Comparison of ENCODE assay signal across 15 cellular contexts in genomic region chr19:16235811-16236710, GRCh38. TPM values are rescaled to one million over a fixed set of nuclear protein-coding genes. Genes with fewer than 3 reads are reported as not detected.
A peak's percentile ranks its signal among the peaks of the same experiment; 100 is the strongest.
DNase-seq lines count a peak whose midpoint lies in the region; ATAC-seq and TF ChIP-seq lines count a peak whose summit lies in the region.
"Had no signal": no experiment of that assay in that cellular context is flagged by ENCODE, and none has a peak within 500 bp of the region (broad histone marks: within the 10 kb centered on the region; RNA-seq: fewer than 3 reads in every experiment).

No MANE protein-coding gene starts in this region.

- no peak overlapping the region for H3K27ac ChIP-seq in endodermal cell (ENCODE audit: low read depth, low read length)
- H3K27ac ChIP-seq: vagina had no signal

- H3K27me3 ChIP-seq in endodermal cell (ENCODE audit: control insufficient read depth, insufficient read depth, low read length, poor library complexity, severe bottlenecking) = no peaks in the 10 kb centered on the region
- H3K27me3 ChIP-seq: heart right ventricle, vagina had no signal

- peak overlapping the region; percentile 9 for H3K27ac Mint-ChIP-seq in activated T-cell treated with anti-CD3 and anti-CD28 coated beads, Interleukin-2, amount 50 U/mL, for 24 hours
- peak overlapping the region in 2 of 3 donors; percentile 15 to 72 for H3K27ac Mint-ChIP-seq in IgD-negative memory B cell
- no peak overlapping the region for H3K27ac Mint-ChIP-seq in endodermal cell
- H3K27ac Mint-ChIP-seq: mesothelial cell of epicardium had no signal

- H3K36me3 ChIP-seq in endodermal cell (ENCODE audit: control insufficient read depth, insufficient read depth, low read length) = no peaks in the 10 kb centered on the region

- intact Hi-C loops in sciatic nerve (cut with DNase I) = no loop called here

- H3K4me3 ChIP-seq in endodermal cell (ENCODE audit: low read length) = no peak overlapping the region
- H3K4me3 ChIP-seq: heart right ventricle, vagina had no signal

- ATAC-seq in sciatic nerve (peak; percentile 18), GM18861 (IDR thresholded peaks at IDR 0.05; ENCODE audit: unreplicated experiment) (no peak)

- WGBS in endodermal cell (ENCODE audit: insufficient coverage in 1 of 2, insufficient read length in 1 of 2), 2 experiments = 89 to 92% methylated on average over 15 to 22 of the region's 22 CpGs

- TF ChIP-seq CTCF in endodermal cell (conservative IDR thresholded peaks at IDR 0.05) = no peak

- no peaks in the 10 kb centered on the region for H3K27me3 Mint-ChIP-seq in activated T-cell treated with anti-CD3 and anti-CD28 coated beads, Interleukin-2, amount 50 U/mL, for 24 hours
- no peaks in the 10 kb centered on the region for H3K27me3 Mint-ChIP-seq in IgD-negative memory B cell
- H3K27me3 Mint-ChIP-seq in endodermal cell (ENCODE audit: insufficient read depth) = no peaks in the 10 kb centered on the region

- no peak overlapping the region for H3K9ac ChIP-seq in endodermal cell (ENCODE audit: extremely low read depth, low read length, poor library complexity, severe bottlenecking)

- no peak overlapping the region for H3K4me3 Mint-ChIP-seq in activated T-cell treated with anti-CD3 and anti-CD28 coated beads, Interleukin-2, amount 50 U/mL, for 24 hours
- H3K4me3 Mint-ChIP-seq in IgD-negative memory B cell (no peak overlapping the region), endodermal cell (no peak overlapping the region)
- H3K4me3 Mint-ChIP-seq: mesothelial cell of epicardium had no signal

- H3K9me3 ChIP-seq in endodermal cell (ENCODE audit: control insufficient read depth, low read length) = no peaks in the 10 kb centered on the region
- H3K9me3 ChIP-seq: vagina had no signal

- H3K9me3 Mint-ChIP-seq in activated T-cell treated with anti-CD3 and anti-CD28 coated beads, Interleukin-2, amount 50 U/mL, for 24 hours = peaks cover 4% of the 10 kb centered on the region
- no peaks in the 10 kb centered on the region for H3K9me3 Mint-ChIP-seq in IgD-negative memory B cell
- peaks cover 3% of the 10 kb centered on the region for H3K9me3 Mint-ChIP-seq in endodermal cell

- peaks cover 59% of the 10 kb centered on the region for H3K36me3 Mint-ChIP-seq in activated T-cell treated with anti-CD3 and anti-CD28 coated beads, Interleukin-2, amount 50 U/mL, for 24 hours (ENCODE audit: low read depth)
- peaks cover 10% of the 10 kb centered on the region for H3K36me3 Mint-ChIP-seq in IgD-negative memory B cell
- H3K36me3 Mint-ChIP-seq in endodermal cell (ENCODE audit: low read depth) = peaks cover 41% of the 10 kb centered on the region

- H3K4me1 Mint-ChIP-seq in activated T-cell treated with anti-CD3 and anti-CD28 coated beads, Interleukin-2, amount 50 U/mL, for 24 hours (ENCODE audit: low read depth) = peaks cover 35% of the 10 kb centered on the region
- H3K4me1 Mint-ChIP-seq in IgD-negative memory B cell (peaks cover 10 to 15% (median 13%) of the 10 kb centered on the region in 3 donors), endodermal cell (peaks cover 2% of the 10 kb centered on the region)
- H3K4me1 Mint-ChIP-seq: mesothelial cell of epicardium had no signal

- DNase-seq in activated T-cell treated with anti-CD3 and anti-CD28 coated beads, Interleukin-2, amount 50 U/mL, for 24 hours = peak; percentile 31
- DNase-seq in activated T-cell treated with anti-CD3 and anti-CD28 coated beads, Interleukin-2, amount 50 U/mL, for 48 hours = no peak
- peak; percentile 34 for DNase-seq in endodermal cell
- peak; percentile 56 for DNase-seq in sciatic nerve (ENCODE audit: low spot score)
- no peak for DNase-seq in activated CD8-positive, alpha-beta memory T cell treated with anti-CD3 and anti-CD28 coated beads for 24 hours
- no peak for DNase-seq in NCI-H146 treated with DMSO at 0.1 percent for 48 hours (lab: John Stamatoyannopoulos, UW; ENCODE audit: unreplicated experiment)
- DNase-seq: DND-41; heart right ventricle; NCI-H146; NCI-H446; NK-92 treated with Interleukin-12 subunit alpha and Interleukin-12 subunit beta, amount 100 ng/mL, for 24 hours had no signal

- H3K4me1 ChIP-seq in endodermal cell (ENCODE audit: control insufficient read depth, insufficient read depth, low read length) = no peaks in the 10 kb centered on the region
- H3K4me1 ChIP-seq: vagina had no signal

RNA-seq across cellular contexts. Expression of gene AP1M1, which starts 38.4 kb away (rescaled TPM):
- polyA plus RNA-seq in IgD-negative memory B cell = 130 TPM
- total RNA-seq in endodermal cell (10 to 100 TPM; 35.0 to 51.6 TPM), sciatic nerve (76.8 TPM)
- 85.8 TPM for polyA plus RNA-seq in endodermal cell (2013, experiment 1 of 2)
- 91.7 TPM for polyA plus RNA-seq in endodermal cell (2013, experiment 2 of 2)

RNA-seq across cellular contexts. Expression of gene FAM32A, which starts 50.9 kb away (rescaled TPM):
- 123 TPM for polyA plus RNA-seq in IgD-negative memory B cell
- 10 to 100 TPM; 71.8 to 80.1 TPM for total RNA-seq in endodermal cell
- polyA plus RNA-seq in endodermal cell (2013, experiment 1 of 2) = 84.7 TPM
- polyA plus RNA-seq in endodermal cell (2013, experiment 2 of 2) = 89.8 TPM
- 44.8 TPM for total RNA-seq in sciatic nerve

Comparison
In these comparisons a context has a peak if more than half of its experiments do, and no peak if none do; other contexts are left out.
1. DNase-seq: peak in activated T-cell treated with anti-CD3 and anti-CD28 coated beads, Interleukin-2, amount 50 U/mL, for 24 hours (single experiment), endodermal cell (single experiment) and sciatic nerve (single experiment); none in activated T-cell treated with anti-CD3 and anti-CD28 coated beads, Interleukin-2, amount 50 U/mL, for 48 hours (0 of 2), activated CD8-positive, alpha-beta memory T cell treated with anti-CD3 and anti-CD28 coated beads for 24 hours (single experiment) and NCI-H146 treated with DMSO at 0.1 percent for 48 hours (single experiment).